8 cellular contexts compared by ENCODE assay signal in genomic region chr6:70310063-70310694, GRCh38. TPM values are rescaled to one million over a fixed set of nuclear protein-coding genes. Genes with fewer than 3 reads are reported as not detected.
DNase-seq lines count a peak whose midpoint lies in the region; ATAC-seq and TF ChIP-seq lines count a peak whose summit lies in the region.

No MANE protein-coding gene starts in this region.

- H3K18ac ChIP-seq in mesendoderm (ENCODE audit: low read length) = no peak overlapping the region

- no peak overlapping the region for H3K56ac ChIP-seq in mesendoderm (ENCODE audit: low read length)

- H3K36me3 ChIP-seq in A673 (ENCODE audit: insufficient read depth, low read length, poor library complexity, severe bottlenecking) (no peaks in the 10 kb centered on the region), mesendoderm (ENCODE audit: control insufficient read depth, insufficient read depth, low read length) (no peaks in the 10 kb centered on the region)

- no peak overlapping the region for H3K23ac ChIP-seq in mesendoderm (ENCODE audit: low read length)

- no peak overlapping the region for H3K4ac ChIP-seq in mesendoderm (ENCODE audit: low read depth, low read length)

- H3K79me1 ChIP-seq in mesendoderm (ENCODE audit: low read length) = no peaks in the 10 kb centered on the region

- H3K27ac ChIP-seq in A673 (ENCODE audit: low read depth, low read length, poor library complexity, severe bottlenecking) (no peak overlapping the region), mesendoderm (ENCODE audit: low read depth, low read length) (no peak overlapping the region)

- H3K9ac ChIP-seq in mesendoderm (ENCODE audit: low read length) = no peak overlapping the region

- no peak overlapping the region for H4K8ac ChIP-seq in mesendoderm (ENCODE audit: low read depth, low read length)

- no CpG with 5 or more reads among the region's 4 CpGs for WGBS in mesendoderm (ENCODE audit: extremely low coverage, insufficient coverage, low lambda C conversion rate)

- H2AK5ac ChIP-seq in mesendoderm (ENCODE audit: low read length) = no peak overlapping the region

- H3K79me2 ChIP-seq in mesendoderm (ENCODE audit: control insufficient read depth, insufficient read depth, low read length) = no peaks in the 10 kb centered on the region

- H3K4me2 ChIP-seq in mesendoderm (ENCODE audit: low read length) = no peak overlapping the region

- ATAC-seq in GM21528 (IDR thresholded peaks at IDR 0.05; ENCODE audit: low FRiP score, unreplicated experiment) (no peak), GM18511 (IDR thresholded peaks at IDR 0.05; ENCODE audit: unreplicated experiment) (no peak)

- DNase-seq in A673 (ENCODE audit: low spot score) = peak; percentile 62
- no peak for DNase-seq in GM10248 (ENCODE audit: extremely low spot score)
- DNase-seq in NCI-H2227 (lab: John Stamatoyannopoulos, UW; ENCODE audit: unreplicated experiment) = peak; percentile 40
- peak; percentile 5 for DNase-seq in central memory CD4-positive, alpha-beta T cell
- DNase-seq in mesendoderm = peak; percentile 51
- DNase-seq in HPDE6-E6E7 (ENCODE audit: extremely low spot score) = no peak

- H3K9me3 ChIP-seq in A673 (ENCODE audit: low read depth, low read length, poor library complexity, severe bottlenecking) = no peaks in the 10 kb centered on the region

- no peak overlapping the region for H2BK5ac ChIP-seq in mesendoderm (ENCODE audit: low read length)

- peak; percentile 78 for TF ChIP-seq CTCF in A673 (conservative IDR thresholded peaks at IDR 0.05; ENCODE audit: low read depth, low read length)
- TF ChIP-seq CTCF in GM10248 (IDR thresholded peaks at IDR 0.05; ENCODE audit: control extremely low read depth, extremely low read depth, low read depth, missing control alignments) = peak; percentile 64

- POLR2A ChIA-PET in A673 (lab: Charles Lee; ENCODE audit: low non-redundant PET) (no interaction called here), GM10248 (lab: Yijun Ruan, JAX) (no interaction called here)

- H3K4me1 ChIP-seq in A673 (ENCODE audit: insufficient read depth, low read length, poor library complexity, severe bottlenecking) = no peaks in the 10 kb centered on the region
- no peaks in the 10 kb centered on the region for H3K4me1 ChIP-seq in mesendoderm (ENCODE audit: control insufficient read depth, low read depth, low read length)

- intact Hi-C loops in A673 (cut with micrococcal nuclease; ENCODE audit: unreplicated experiment) = loop anchor here (1.0 to 10.0 kb wide), 5 partner anchors 59 to 572 kb away; no protein-coding TSS in a partner anchor

- H3K4me3 ChIP-seq in A673 (ENCODE audit: low read depth, low read length, poor library complexity, severe bottlenecking) = no peak overlapping the region
- H3K4me3 ChIP-seq in mesendoderm (ENCODE audit: low read length) = no peak overlapping the region

- CTCF ChIA-PET in A673 (lab: Charles Lee) (interaction anchor here (0.7 to 3.0 kb wide), 6 partner anchors 26 to 646 kb away, joined by 3 to 52 read pairs (median 4); partner anchors contain the start of gene B3GAT2), GM10248 (lab: Yijun Ruan, JAX) (interaction anchor here (0.6 to 6.5 kb wide), 27 partner anchors 10 to 712 kb away, joined by 3 to 137 read pairs (median 4); partner anchors contain the start of gene B3GAT2)

- no peak overlapping the region for H2BK120ac ChIP-seq in mesendoderm (ENCODE audit: low read depth, low read length)

- H2BK15ac ChIP-seq in mesendoderm (replicated peaks; ENCODE audit: low read depth) = no peak overlapping the region

- no peak overlapping the region for H4K5ac ChIP-seq in mesendoderm (ENCODE audit: low read length)

- no TSS peak for BruUV-seq in A673 (replicated peaks; lab: Mats Ljungman, UMichigan)

- H3K27me3 ChIP-seq in A673 (replicated peaks; ENCODE audit: insufficient read depth, low read depth, low read length, poor library complexity) = peaks cover 4% of the 10 kb centered on the region
- H3K27me3 ChIP-seq in mesendoderm (ENCODE audit: insufficient read depth, low read length, poor library complexity) = no peaks in the 10 kb centered on the region

RNA-seq across cellular contexts. Expression of gene COL9A1, which starts 7.3 kb away (rescaled TPM):
- not detected in 2 replicates for total RNA-seq in A673 (2021)
- polyA plus RNA-seq in mesendoderm (2013, experiment 1 of 2) = 2.1 TPM
- 2.3 TPM for polyA plus RNA-seq in mesendoderm (2013, experiment 2 of 2)

Comparison
In these comparisons a context has a peak if more than half of its experiments do, and no peak if none do; other contexts are left out.
1. DNase-seq: peak in A673 (single experiment), NCI-H2227 (single experiment), central memory CD4-positive, alpha-beta T cell (single experiment) and mesendoderm (single experiment); none in GM10248 (single experiment) and HPDE6-E6E7 (single experiment).